Comparison of ENCODE assay signal across 19 cellular contexts in the genomic region with DNA sequence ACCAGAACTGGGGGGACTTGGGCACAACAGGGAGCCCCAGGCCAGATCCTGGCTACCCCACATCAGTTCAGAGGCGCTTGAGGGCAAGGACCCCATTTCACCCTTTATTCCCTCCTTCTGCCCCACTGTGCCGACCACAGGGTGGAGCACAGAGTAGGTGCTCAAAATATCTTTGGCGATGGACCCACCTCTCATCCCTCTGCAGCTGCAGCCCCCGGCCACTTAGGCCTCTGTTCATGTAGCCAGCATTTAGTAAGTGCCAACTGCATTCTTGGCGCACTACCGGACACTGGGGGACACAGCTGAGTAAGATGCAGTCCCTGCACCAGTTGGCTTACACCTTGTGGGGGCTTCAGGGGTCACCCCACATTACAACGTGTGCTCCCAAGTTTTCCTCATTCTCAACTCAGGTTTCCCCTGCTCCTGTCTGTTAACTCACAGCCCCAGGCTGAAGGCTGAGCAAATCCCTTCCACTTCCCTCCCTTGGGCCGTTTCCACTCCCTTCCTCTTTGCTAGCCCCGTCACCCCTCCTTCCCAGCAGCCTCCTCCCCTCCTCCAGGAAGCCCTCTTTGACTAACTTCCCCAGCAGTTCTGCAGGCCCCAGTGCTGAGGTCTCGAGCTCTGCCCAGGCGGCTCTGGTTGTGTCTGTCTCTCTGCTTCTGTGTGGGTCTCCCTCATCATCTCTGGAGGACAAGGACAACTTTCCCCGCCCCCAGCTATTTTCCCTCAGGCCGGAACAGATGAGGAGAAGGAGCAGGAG. TPM values are rescaled to one million over a fixed set of nuclear protein-coding genes. Genes with fewer than 3 reads are reported as not detected.
A peak's percentile ranks its signal among the peaks of the same experiment; 100 is the strongest.
DNase-seq lines count a peak whose midpoint lies in the region; TF ChIP-seq lines count a peak whose summit lies in the region.
"Had no signal": no experiment of that assay in that cellular context is flagged by ENCODE, and none has a peak within 500 bp of the region (broad histone marks: within the 10 kb centered on the region; RNA-seq: fewer than 3 reads in every experiment).

No MANE protein-coding gene starts in this region.

- H3K4me1 Mint-ChIP-seq in osteocyte (ENCODE audit: unreplicated experiment), result peaks cover 65% of the 10 kb centered on the region
- H3K4me1 Mint-ChIP-seq in activated naive CD4-positive, alpha-beta T cell treated with anti-CD3 and anti-CD28 coated beads, Interleukin-2, amount 10 ng/mL, durations not matched to agents 7 days and 5 days, result peaks cover 47% of the 10 kb centered on the region
- H3K4me1 Mint-ChIP-seq: B cell, IgD-negative memory B cell had no signal

- peak overlapping the region; percentile 31; the same call in 1 of the 2 replicates for H3K27ac ChIP-seq in VCaP
- H3K27ac ChIP-seq: adrenal gland, SK-N-MC had no signal

- H3K27ac Mint-ChIP-seq in osteocyte (ENCODE audit: unreplicated experiment), result peak overlapping the region; percentile 54
- no peak overlapping the region for H3K27ac Mint-ChIP-seq in activated naive CD4-positive, alpha-beta T cell treated with anti-CD3 and anti-CD28 coated beads, Interleukin-2, amount 10 ng/mL, durations not matched to agents 7 days and 5 days
- H3K27ac Mint-ChIP-seq: activated CD4-positive, alpha-beta memory T cell treated with anti-CD3 and anti-CD28 coated beads, Interleukin-2, amount 10 ng/mL, durations not matched to agents 7 days and 5 days; activated T-helper 1 cell treated with anti-CD3 and anti-CD28 coated beads, Interleukin-12 subunit alpha, Interleukin-12 subunit beta, Interleukin-2, Interleukin-4 antibody, amounts not matched to agents 30 ng/mL and 10 ng/mL and 1 ng/mL, durations not matched to agents 14 hours and 24 hours and 36 hours; B cell had no signal

- CTCF ChIA-PET in activated naive CD4-positive, alpha-beta T cell treated with anti-CD3 and anti-CD28 coated beads, Interleukin-2, amount 10 ng/mL, durations not matched to agents 7 days and 5 days (lab: Charles Lee), result interaction anchor here (0.6 to 1.2 kb wide), 3 partner anchors 32 to 113 kb away, joined by 3 to 7 read pairs (median 6); no protein-coding TSS in a partner anchor

- DNase-seq in GDM1 (lab: John Stamatoyannopoulos, UW), result peak; percentile 55
- peak; percentile 49 for DNase-seq in NCI-H69 (lab: John Stamatoyannopoulos, UW)
- no peak for DNase-seq in osteocyte (ENCODE audit: extremely low spot score, unreplicated experiment)
- no peak for DNase-seq in NCI-H187 treated with DMSO at 0.1 percent for 48 hours (lab: John Stamatoyannopoulos, UW)
- DNase-seq in posterior vena cava (ENCODE audit: low spot score), result no peak
- DNase-seq in activated naive CD4-positive, alpha-beta T cell treated with anti-CD3 and anti-CD28 coated beads, Interleukin-2, amount 10 ng/mL, durations not matched to agents 7 days and 5 days, result no peak
- no peak for DNase-seq in midbrain (lab: John Stamatoyannopoulos, UW)
- DNase-seq: activated CD4-positive, alpha-beta memory T cell treated with anti-CD3 and anti-CD28 coated beads, Interleukin-2, amount 10 ng/mL, durations not matched to agents 7 days and 5 days; adrenal gland; left cardiac atrium; NCI-H1048; NCI-H2107; NCI-H774; posterior cingulate gyrus had no signal

- TF ChIP-seq CTCF in VCaP (conservative IDR thresholded peaks at IDR 0.05), result no peak
- no peak for TF ChIP-seq CTCF in osteocyte (IDR thresholded peaks at IDR 0.05)

- H3K27me3 Mint-ChIP-seq in osteocyte (ENCODE audit: unreplicated experiment), result no peaks in the 10 kb centered on the region
- peaks cover 30% of the 10 kb centered on the region for H3K27me3 Mint-ChIP-seq in activated naive CD4-positive, alpha-beta T cell treated with anti-CD3 and anti-CD28 coated beads, Interleukin-2, amount 10 ng/mL, durations not matched to agents 7 days and 5 days

- intact Hi-C loops in posterior vena cava (cut with DNase I), result no loop called here

- H3K36me3 Mint-ChIP-seq in osteocyte (ENCODE audit: unreplicated experiment), result no peaks in the 10 kb centered on the region
- H3K36me3 Mint-ChIP-seq in activated naive CD4-positive, alpha-beta T cell treated with anti-CD3 and anti-CD28 coated beads, Interleukin-2, amount 10 ng/mL, durations not matched to agents 7 days and 5 days, result peaks cover 6% of the 10 kb centered on the region
- H3K36me3 Mint-ChIP-seq: IgD-negative memory B cell had no signal

- H3K4me3 Mint-ChIP-seq in osteocyte (ENCODE audit: unreplicated experiment), result no peak overlapping the region
- no peak overlapping the region for H3K4me3 Mint-ChIP-seq in activated naive CD4-positive, alpha-beta T cell treated with anti-CD3 and anti-CD28 coated beads, Interleukin-2, amount 10 ng/mL, durations not matched to agents 7 days and 5 days
- H3K4me3 Mint-ChIP-seq: activated CD4-positive, alpha-beta memory T cell treated with anti-CD3 and anti-CD28 coated beads, Interleukin-2, amount 10 ng/mL, durations not matched to agents 7 days and 5 days; activated T-helper 1 cell treated with anti-CD3 and anti-CD28 coated beads, Interleukin-12 subunit alpha, Interleukin-12 subunit beta, Interleukin-2, Interleukin-4 antibody, amounts not matched to agents 30 ng/mL and 10 ng/mL and 1 ng/mL, durations not matched to agents 14 hours and 24 hours and 36 hours; B cell; IgD-negative memory B cell had no signal

- no peaks in the 10 kb centered on the region for H3K9me3 Mint-ChIP-seq in osteocyte (ENCODE audit: unreplicated experiment)
- no peaks in the 10 kb centered on the region for H3K9me3 Mint-ChIP-seq in activated naive CD4-positive, alpha-beta T cell treated with anti-CD3 and anti-CD28 coated beads, Interleukin-2, amount 10 ng/mL, durations not matched to agents 7 days and 5 days
- H3K9me3 Mint-ChIP-seq: activated CD4-positive, alpha-beta memory T cell treated with anti-CD3 and anti-CD28 coated beads, Interleukin-2, amount 10 ng/mL, durations not matched to agents 7 days and 5 days; activated T-helper 1 cell treated with anti-CD3 and anti-CD28 coated beads, Interleukin-12 subunit alpha, Interleukin-12 subunit beta, Interleukin-2, Interleukin-4 antibody, amounts not matched to agents 30 ng/mL and 10 ng/mL and 1 ng/mL, durations not matched to agents 14 hours and 24 hours and 36 hours; IgD-negative memory B cell had no signal

RNA-seq across cellular contexts. Expression of a gene that starts 26.5 kb away (rescaled TPM):
- total RNA-seq in osteocyte (9.2 and 9.9 TPM in 2 replicates), posterior vena cava (under 1 TPM; 0.19 to 0.48 TPM)
- total RNA-seq: activated CD4-positive, alpha-beta memory T cell treated with anti-CD3 and anti-CD28 coated beads, Interleukin-2, amount 10 ng/mL, durations not matched to agents 7 days and 5 days; activated T-helper 1 cell treated with anti-CD3 and anti-CD28 coated beads, Interleukin-12 subunit alpha, Interleukin-12 subunit beta, Interleukin-2, Interleukin-4 antibody, amounts not matched to agents 30 ng/mL and 10 ng/mL and 1 ng/mL, durations not matched to agents 14 hours and 24 hours and 36 hours; B cell had no signal

Comparison
In these comparisons a context has a peak if more than half of its experiments do, and no peak if none do; other contexts are left out.
1. DNase-seq: peak in GDM1 (single experiment) and NCI-H69 (single experiment); none in osteocyte (single experiment), NCI-H187 treated with DMSO at 0.1 percent for 48 hours (single experiment), posterior vena cava (single experiment), activated naive CD4-positive, alpha-beta T cell treated with anti-CD3 and anti-CD28 coated beads, Interleukin-2, amount 10 ng/mL, durations not matched to agents 7 days and 5 days (single experiment) and midbrain (single experiment).